19 cellular contexts compared by ENCODE assay signal in genomic region chr4:17169699-17170098, GRCh38.
"Had no signal": no experiment of that assay in that cellular context is flagged by ENCODE, and none has a peak within 500 bp of the region (broad histone marks: within the 10 kb centered on the region; RNA-seq: fewer than 3 reads in every experiment).

No MANE protein-coding gene starts in this region.

- H3K4me3 ChIP-seq: lower lobe of right lung, mucosa of descending colon, neural progenitor cell, ovary, psoas muscle, sigmoid colon, spleen, suprapubic skin, transverse colon, upper lobe of right lung, vagina had no signal

- ATAC-seq: effector memory CD8-positive, alpha-beta T cell; left ventricle myocardium superior; lower lobe of right lung; mucosa of descending colon; natural killer cell treated with Interleukin-12 subunit alpha and Interleukin-12 subunit beta and Interleukin-15 and Interleukin-18, amount 100 ng/mL, for 72 hours; psoas muscle; right cardiac atrium; stimulated activated naive B cell treated with anti-CD40 and anti-IgM and Interleukin-4, amounts not matched to agents 10 μg/mL and 1 μg/mL and 100 μg/mL, for 72 hours; upper lobe of right lung had no signal

- H2AFZ ChIP-seq: neural progenitor cell had no signal

- H3K27ac ChIP-seq: lower lobe of right lung, neural progenitor cell, ovary, psoas muscle, sigmoid colon, spleen, suprapubic skin, transverse colon, upper lobe of right lung, vagina had no signal

- H3K36me3 ChIP-seq: lower lobe of right lung, neural progenitor cell, ovary, sigmoid colon, spleen, suprapubic skin, transverse colon, upper lobe of right lung, vagina had no signal

- H3K9ac ChIP-seq: neural progenitor cell had no signal

- H3K4me2 ChIP-seq: neural progenitor cell had no signal

- H3K4me1 ChIP-seq: lower lobe of right lung, neural progenitor cell, psoas muscle, sigmoid colon, spleen, transverse colon, upper lobe of right lung had no signal

- H3K27me3 ChIP-seq: neural progenitor cell, ovary, sigmoid colon, spleen, suprapubic skin, transverse colon, upper lobe of right lung, vagina had no signal

- H3K9me3 ChIP-seq: lower lobe of right lung, mucosa of descending colon, ovary, psoas muscle, sigmoid colon, spleen, suprapubic skin, transverse colon, upper lobe of right lung, vagina had no signal

- DNase-seq: cortex of kidney; effector memory CD8-positive, alpha-beta T cell; left ventricle myocardium superior; lower lobe of right lung; mucosa of descending colon; naive B cell; ovary; posterior cingulate gyrus; psoas muscle; right cardiac atrium; sigmoid colon; spleen; stimulated activated naive B cell treated with anti-CD40 and anti-IgM and Interleukin-4, amounts not matched to agents 10 μg/mL and 1 μg/mL and 100 μg/mL, for 72 hours; transverse colon; upper lobe of right lung had no signal
